In the genomic region with DNA sequence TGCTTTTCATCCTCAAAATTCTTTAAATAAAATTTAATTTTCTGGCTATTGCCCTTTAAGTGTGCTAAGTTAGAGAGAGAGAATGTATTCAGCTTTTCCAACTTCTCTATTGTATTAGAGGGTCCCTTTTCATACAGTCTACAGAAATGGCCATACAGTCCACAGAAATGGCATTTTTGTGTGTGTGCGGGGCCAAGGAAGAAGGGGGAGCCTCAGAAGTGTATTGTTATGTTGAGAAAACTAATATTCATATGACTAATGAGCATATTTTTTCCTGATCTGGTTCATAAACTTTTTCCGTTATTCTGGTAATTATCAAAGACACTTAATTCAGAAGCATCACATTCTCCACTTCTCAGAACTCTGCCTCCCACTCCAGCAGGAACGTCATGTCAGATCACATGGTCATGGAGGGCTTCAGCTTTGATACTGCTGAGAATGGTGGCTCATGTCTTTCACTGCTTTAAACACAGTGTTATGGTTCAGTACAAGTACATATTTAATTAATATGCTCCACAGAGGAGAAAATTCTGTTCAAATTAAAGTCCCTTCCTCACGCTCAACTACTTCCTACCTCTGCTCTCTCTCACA, we compare ENCODE assay signal across 17 cellular contexts. TPM values are rescaled to one million over a fixed set of nuclear protein-coding genes. Genes with fewer than 3 reads are reported as not detected.
A peak's percentile ranks its signal among the peaks of the same experiment; 100 is the strongest.
DNase-seq lines count a peak whose midpoint lies in the region; ATAC-seq and TF ChIP-seq lines count a peak whose summit lies in the region.
"Had no signal": no experiment of that assay in that cellular context is flagged by ENCODE, and none has a peak within 500 bp of the region (broad histone marks: within the 10 kb centered on the region; RNA-seq: fewer than 3 reads in every experiment).

No MANE protein-coding gene starts in this region.

- no peak for TF ChIP-seq CTCF in CD8-positive, alpha-beta T cell (IDR thresholded peaks at IDR 0.05)
- TF ChIP-seq CTCF in GM13977 (IDR thresholded peaks at IDR 0.05; ENCODE audit: extremely low read depth, insufficient read depth, missing control alignments) (no peak), ascending aorta (IDR thresholded peaks at IDR 0.05) (no peak), body of pancreas (IDR thresholded peaks at IDR 0.05) (no peak)

- peaks cover 36% of the 10 kb centered on the region for H3K4me1 ChIP-seq in CD8-positive, alpha-beta T cell (ENCODE audit: insufficient read depth, low read length)
- no peaks in the 10 kb centered on the region for H3K4me1 ChIP-seq in ascending aorta
- no peaks in the 10 kb centered on the region for H3K4me1 ChIP-seq in body of pancreas
- H3K4me1 ChIP-seq: sigmoid colon had no signal

- peak overlapping the region; percentile 58 for H3K27ac Mint-ChIP-seq in CD8-positive, alpha-beta T cell
- H3K27ac Mint-ChIP-seq in central memory CD8-positive, alpha-beta T cell (ENCODE audit: low read depth): peak overlapping the region; percentile 40
- H3K27ac Mint-ChIP-seq: neural progenitor cell had no signal

- H3K36me3 Mint-ChIP-seq in CD8-positive, alpha-beta T cell: peaks cover 14% of the 10 kb centered on the region
- H3K36me3 Mint-ChIP-seq in central memory CD8-positive, alpha-beta T cell (ENCODE audit: insufficient read depth): peaks cover 5% of the 10 kb centered on the region
- H3K36me3 Mint-ChIP-seq: neural progenitor cell had no signal

- POLR2A ChIA-PET in CD8-positive, alpha-beta T cell (lab: Charles Lee): interaction anchor here (5.8 kb wide), 1 partner anchor 37 kb away, joined by 27 read pairs; a partner anchor contains a TSS

- DNase-seq in CD8-positive, alpha-beta T cell: no peak
- DNase-seq in activated CD4-positive, alpha-beta T cell treated with anti-CD3 and anti-CD28 coated beads, Interleukin-2, amount 50 U/mL, for 4 hours: peak; percentile 59 to 72
- DNase-seq in central memory CD8-positive, alpha-beta T cell (ENCODE audit: low spot score in 2 of 2): no peak
- peak; percentile 28 to 47 for DNase-seq in stimulated activated CD4-positive, alpha-beta T cell treated with anti-CD3 and anti-CD28 coated beads, Interleukin-4, amount 100 ng/mL, for 48 hours (ENCODE audit: low read depth in 2 of 2)
- DNase-seq in GM13977 (ENCODE audit: low spot score) (no peak), ascending aorta (ENCODE audit: low spot score in 2 of 2) (no peak), body of pancreas (no peak), hypothalamus (lab: John Stamatoyannopoulos, UW) (no peak)
- DNase-seq: amniotic stem cell, NCI-H187, NCI-H748 treated with DMSO at 0.1 percent for 48 hours, Right ventricle myocardium superior, sigmoid colon, stomach had no signal

- intact Hi-C loops in CD8-positive, alpha-beta T cell (cut with DNase I, micrococcal nuclease): loop anchor here in 1 of 2 experiments (5.0 kb wide), 1 partner anchor 54 kb away; no protein-coding TSS in a partner anchor
- intact Hi-C loops in ascending aorta (cut with DNase I): no loop called here
- intact Hi-C loops in body of pancreas (cut with DNase I): loop anchor here (10.0 kb wide), 1 partner anchor 57 kb away; no protein-coding TSS in a partner anchor

- ATAC-seq in CD8-positive, alpha-beta T cell: no peak
- ATAC-seq in central memory CD8-positive, alpha-beta T cell (replicated peaks; ENCODE audit: extremely low read depth, poor library complexity, severe bottlenecking): no peak
- ATAC-seq in body of pancreas: no peak

- peaks cover 60% of the 10 kb centered on the region for H3K4me1 Mint-ChIP-seq in CD8-positive, alpha-beta T cell (ENCODE audit: low read depth)
- peaks cover 46% of the 10 kb centered on the region for H3K4me1 Mint-ChIP-seq in central memory CD8-positive, alpha-beta T cell

- H3K9me3 Mint-ChIP-seq in CD8-positive, alpha-beta T cell: no peaks in the 10 kb centered on the region
- H3K9me3 Mint-ChIP-seq in central memory CD8-positive, alpha-beta T cell: peaks cover 5% of the 10 kb centered on the region

- H3K27me3 ChIP-seq in CD8-positive, alpha-beta T cell (ENCODE audit: insufficient read depth, low read length): no peaks in the 10 kb centered on the region
- no peaks in the 10 kb centered on the region for H3K27me3 ChIP-seq in ascending aorta
- H3K27me3 ChIP-seq in body of pancreas: no peaks in the 10 kb centered on the region
- H3K27me3 ChIP-seq: neural progenitor cell, sigmoid colon, stomach had no signal

- WGBS in body of pancreas, 2 donors: 67 to 79% methylated on average over 4 of the region's 4 CpGs

- H3K36me3 ChIP-seq in CD8-positive, alpha-beta T cell (ENCODE audit: insufficient read depth, low read length): no peaks in the 10 kb centered on the region
- H3K36me3 ChIP-seq in ascending aorta: no peaks in the 10 kb centered on the region
- H3K36me3 ChIP-seq in body of pancreas (replicated peaks in 1 of 2; ENCODE audit: insufficient read depth in 1 of 2, low read depth in 2 of 2): no peaks in the 10 kb centered on the region
- H3K36me3 ChIP-seq: neural progenitor cell, sigmoid colon, stomach had no signal

- TF ChIP-seq POLR2A in body of pancreas (IDR thresholded peaks at IDR 0.05): no peak

- H3K27ac ChIP-seq in CD8-positive, alpha-beta T cell (ENCODE audit: low read depth, low read length): no peak overlapping the region
- H3K27ac ChIP-seq in ascending aorta (no peak overlapping the region), body of pancreas (no peak overlapping the region)
- H3K27ac ChIP-seq: coronary artery, neural progenitor cell, sigmoid colon had no signal

- H3K27me3 Mint-ChIP-seq in CD8-positive, alpha-beta T cell (ENCODE audit: low read depth): no peaks in the 10 kb centered on the region
- no peaks in the 10 kb centered on the region for H3K27me3 Mint-ChIP-seq in central memory CD8-positive, alpha-beta T cell

- H3K4me3 Mint-ChIP-seq in CD8-positive, alpha-beta T cell: no peak overlapping the region
- no peak overlapping the region for H3K4me3 Mint-ChIP-seq in central memory CD8-positive, alpha-beta T cell
- H3K4me3 Mint-ChIP-seq: neural progenitor cell had no signal

- in situ Hi-C loops in GM13977 (cut with MboI; ENCODE audit: low pct_unique_long_range_greater_than_20kb, low sequenced_read_pairs, unreplicated experiment): no loop called here

- CTCF ChIA-PET in CD8-positive, alpha-beta T cell (lab: Charles Lee): interaction anchor here (1.1 kb wide), 1 partner anchor 10 kb away, joined by 3 read pairs; no protein-coding TSS in a partner anchor

- H3K4me3 ChIP-seq in CD8-positive, alpha-beta T cell (ENCODE audit: low read depth, low read length): no peak overlapping the region
- no peak overlapping the region for H3K4me3 ChIP-seq in ascending aorta
- H3K4me3 ChIP-seq in body of pancreas: no peak overlapping the region
- H3K4me3 ChIP-seq: coronary artery, lung, neural progenitor cell, sigmoid colon, stomach had no signal

- H3K9me3 ChIP-seq in CD8-positive, alpha-beta T cell (ENCODE audit: low read length): no peaks in the 10 kb centered on the region
- H3K9me3 ChIP-seq in ascending aorta: no peaks in the 10 kb centered on the region
- no peaks in the 10 kb centered on the region for H3K9me3 ChIP-seq in body of pancreas

RNA-seq across cellular contexts. Expression of a gene that starts 37.1 kb away (rescaled TPM):
- total RNA-seq in CD8-positive, alpha-beta T cell: 10 to 100 TPM; 79.4 to 96.2 TPM
- 40.8 TPM for total RNA-seq in ascending aorta
- 10 to 100 TPM; 10.9 to 56.0 TPM for total RNA-seq in body of pancreas

Comparison
In these comparisons a context has a peak if more than half of its experiments do, and no peak if none do; other contexts are left out.
1. DNase-seq: peak in activated CD4-positive, alpha-beta T cell treated with anti-CD3 and anti-CD28 coated beads, Interleukin-2, amount 50 U/mL, for 4 hours (2 of 2) and stimulated activated CD4-positive, alpha-beta T cell treated with anti-CD3 and anti-CD28 coated beads, Interleukin-4, amount 100 ng/mL, for 48 hours (2 of 2); none in CD8-positive, alpha-beta T cell (0 of 7), central memory CD8-positive, alpha-beta T cell (0 of 2), GM13977 (single experiment), ascending aorta (0 of 2), body of pancreas (0 of 4) and hypothalamus (0 of 51).